In genomic region chr11:93485983-93486382, GRCh38 we compare ENCODE assay signal across 28 cellular contexts.
"Had no signal": no experiment of that assay in that cellular context is flagged by ENCODE, and none has a peak within 500 bp of the region (broad histone marks: within the 10 kb centered on the region; RNA-seq: fewer than 3 reads in every experiment).

No MANE protein-coding gene starts in this region.

- ATAC-seq: activated T-cell treated with anti-CD3 and anti-CD28 coated beads, Interleukin-2, amount 50 U/mL, for 4 hours; activated T-helper 17 cell treated with anti-CD3 and anti-CD28 coated beads, Interleukin-2, amount 50 U/mL, for 72 hours; effector memory CD8-positive, alpha-beta T cell; gastrocnemius medialis; heart left ventricle; WTC11 had no signal

- H3K4me1 ChIP-seq: gastrocnemius medialis had no signal

- H3K9me3 ChIP-seq: gastrocnemius medialis, heart left ventricle had no signal

- H3K27ac ChIP-seq: brain microvascular endothelial cell, gastrocnemius medialis, heart left ventricle had no signal

- H3K36me3 ChIP-seq: brain microvascular endothelial cell, gastrocnemius medialis had no signal

- H3K27me3 ChIP-seq: brain microvascular endothelial cell, gastrocnemius medialis, heart left ventricle had no signal

- H3K4me3 ChIP-seq: gastrocnemius medialis, heart left ventricle had no signal

- DNase-seq: activated CD4-positive, alpha-beta memory T cell treated with anti-CD3 and anti-CD28 coated beads, Interleukin-2, amount 10 ng/mL, durations not matched to agents 7 days and 5 days; activated CD4-positive, alpha-beta T cell treated with anti-CD3 and anti-CD28 coated beads for 1 hour; activated CD4-positive, alpha-beta T cell treated with anti-CD3 and anti-CD28 coated beads for 4 hours; activated CD4-positive, alpha-beta T cell treated with anti-CD3 and anti-CD28 coated beads, Interleukin-2, amount 10 ng/mL, durations not matched to agents 7 days and 5 days; activated CD4-positive, alpha-beta T cell treated with anti-CD3 and anti-CD28 coated beads, Interleukin-2, amount 50 U/mL, for 4 hours; activated CD8-positive, alpha-beta memory T cell treated with anti-CD3 and anti-CD28 coated beads, Interleukin-2, amount 50 U/mL, for 48 hours; activated effector memory CD4-positive, alpha-beta T cell treated with Interleukin-2 at 50 U/mL for 16 hours; activated gamma-delta T cell treated with Interleukin-2 at 50 U/mL for 16 hours; activated naive CD4-positive, alpha-beta T cell treated with anti-CD3 and anti-CD28 coated beads, Interleukin-2, amount 50 U/mL, for 16 hours; activated naive CD4-positive, alpha-beta T cell treated with Interleukin-2 at 50 U/mL for 16 hours; activated T-cell treated with anti-CD3 and anti-CD28 coated beads for 4 hours; activated T-cell treated with anti-CD3 and anti-CD28 coated beads, Interleukin-2, amount 50 U/mL, for 4 hours; amniotic stem cell; anterior cingulate cortex; brain microvascular endothelial cell; caudate nucleus; cortex of kidney; dermis blood vessel endothelial cell; effector CD4-positive, alpha-beta T cell; effector memory CD8-positive, alpha-beta T cell; erythroblast; foreskin fibroblast; gastrocnemius medialis; glutamatergic neuron; heart left ventricle; T-helper 2 cell had no signal
